ENCODE assay signal across 8 cellular contexts in the genomic region with DNA sequence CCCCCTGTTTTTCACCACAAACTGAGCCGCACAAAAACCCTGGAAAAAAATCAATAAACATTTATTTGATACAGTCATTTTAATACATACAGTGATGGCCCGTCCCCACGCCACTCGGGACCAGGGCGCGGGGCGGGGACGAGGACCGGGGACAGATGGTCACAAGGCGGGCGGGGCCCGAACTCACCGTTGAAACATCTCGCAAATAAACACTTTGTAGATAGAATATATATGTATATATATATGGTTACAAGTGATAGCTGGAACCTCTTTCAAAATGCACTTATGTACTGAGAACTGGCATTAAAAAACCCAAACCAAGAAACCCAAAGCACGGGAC. TPM values are rescaled to one million over a fixed set of nuclear protein-coding genes. Genes with fewer than 3 reads are reported as not detected.
A peak's percentile ranks its signal among the peaks of the same experiment; 100 is the strongest.
DNase-seq lines count a peak whose midpoint lies in the region; ATAC-seq, FAIRE-seq and TF ChIP-seq lines count a peak whose summit lies in the region.

No MANE protein-coding gene starts in this region.

- H3K4me1 ChIP-seq in K562 (replicated peaks in 1 of 2; ENCODE audit: control insufficient read depth in 2 of 2, insufficient read depth in 2 of 2, low read length in 2 of 2), result peaks cover 16 to 79% of the 10 kb centered on the region in 2 experiments; a peak in 4 of 5 replicates
- H3K4me1 ChIP-seq in mucosa of descending colon (ENCODE audit: low read depth), result peaks cover 42% of the 10 kb centered on the region

- peak overlapping the region; percentile 90 for H3K27ac ChIP-seq in K562 (ENCODE audit: extremely low read depth, low read depth, low read length)

- peak overlapping the region; percentile 74 for H2AFZ ChIP-seq in K562 (ENCODE audit: low read depth, low read length)

- TF ChIP-seq CTCF in K562 (IDR thresholded peaks at IDR 0.05 in 2 of 3, conservative IDR thresholded peaks at IDR 0.05 in 1 of 3; ENCODE audit: insufficient read depth in 2 of 3, low read depth in 1 of 3, low read length in 3 of 3) (no peak), mucosa of descending colon (IDR thresholded peaks at IDR 0.05) (no peak)

- TF ChIP-seq EP300 in K562 (IDR thresholded peaks at IDR 0.05; ENCODE audit: low read length), result no peak

- WGBS in K562 (ENCODE audit: insufficient coverage, low coverage, missing lambda C conversion rate), result 2% methylated on average over 15 of the region's 15 CpGs

- TF ChIP-seq POLR2A in K562 (conservative IDR thresholded peaks at IDR 0.05), result no peak

- in situ Hi-C loops in K562 (cut with MboI), result no loop called here

- intact Hi-C loops in K562 (cut with micrococcal nuclease), result loop anchor here (5.0 kb wide), 1 partner anchor 249 kb away; a partner anchor contains a TSS
- intact Hi-C loops in mucosa of descending colon (cut with DNase I, micrococcal nuclease), result no loop called here

- no TSS peak for BruUV-seq in K562 (replicated peaks; lab: Mats Ljungman, UMichigan)

- peak overlapping the region; percentile 73 for H3K4me2 ChIP-seq in K562 (ENCODE audit: insufficient read depth, low read length)

- FAIRE-seq in K562 (lab: Jason Lieb, UNC), result no peak

- CTCF ChIA-PET in K562 (lab: Yijun Ruan, JAX; ENCODE audit: low intra/inter-chr PET ratio), result no interaction called here

- peak overlapping the region; percentile 75 to 89 for H3K9ac ChIP-seq in K562 (ENCODE audit: insufficient read depth in 1 of 2, low read depth in 2 of 2, low read length in 2 of 2)

- POLR2A ChIA-PET in K562 (lab: Yijun Ruan, JAX), result interaction anchor here (0.6 to 2.0 kb wide), 5 partner anchors 11 to 140 kb away, joined by 3 to 9 read pairs (median 3); no protein-coding TSS in a partner anchor

- peaks cover 24% of the 10 kb centered on the region; the same call in 1 of the 2 replicates for H4K20me1 ChIP-seq in K562 (replicated peaks; ENCODE audit: control insufficient read depth, insufficient read depth, low read length)

- H3K27me3 ChIP-seq in K562 (ENCODE audit: control insufficient read depth in 2 of 2, insufficient read depth in 2 of 2, low read length in 2 of 2), result no peaks in the 10 kb centered on the region

- H3K36me3 ChIP-seq in K562 (ENCODE audit: control insufficient read depth, insufficient read depth, low read length), result peaks cover 45% of the 10 kb centered on the region; the same call in 1 of the 3 replicates
- no peaks in the 10 kb centered on the region for H3K36me3 ChIP-seq in mucosa of descending colon (ENCODE audit: low read depth)

- no peak for TF ChIP-seq RAD21 in K562 (CRISPR knock-in tag; conservative IDR thresholded peaks at IDR 0.05 in 1 of 2, IDR thresholded peaks at IDR 0.05 in 1 of 2)

- ATAC-seq in GM18517 (IDR thresholded peaks at IDR 0.05; ENCODE audit: unreplicated experiment) (peak; percentile 10), HG03175 (IDR thresholded peaks at IDR 0.05; ENCODE audit: unreplicated experiment) (peak; percentile 3), K562 (peak; percentile 1), mucosa of descending colon (no peak), HG03457 (IDR thresholded peaks at IDR 0.05; ENCODE audit: unreplicated experiment) (no peak), GM21390 (IDR thresholded peaks at IDR 0.05; ENCODE audit: unreplicated experiment) (no peak)

- peak overlapping the region; percentile 99 for H3K4me3 ChIP-seq in K562
- peak overlapping the region; percentile 99 for H3K4me3 ChIP-seq in mucosa of descending colon

- H3K9me3 ChIP-seq in K562 (replicated peaks; ENCODE audit: control insufficient read depth, insufficient read depth, low read depth, low read length), result no peaks in the 10 kb centered on the region
- H3K9me3 ChIP-seq in mucosa of descending colon, result no peaks in the 10 kb centered on the region

- peaks cover 44% of the 10 kb centered on the region for H3K79me2 ChIP-seq in K562 (ENCODE audit: control insufficient read depth, insufficient read depth, low read length)

- peaks cover 7% of the 10 kb centered on the region for H3K9me1 ChIP-seq in K562 (ENCODE audit: control insufficient read depth, insufficient read depth, low read length)

- DNase-seq in K562 (ENCODE audit: extremely low read depth in 1 of 4, low spot score in 3 of 4) (no peak), mucosa of descending colon (no peak), UCSD-AML1 (lab: John Stamatoyannopoulos, UW; ENCODE audit: unreplicated experiment) (no peak)
- DNase-seq in activated effector memory CD4-positive, alpha-beta T cell treated with anti-CD3 and anti-CD28 coated beads, Interleukin-2, amount 50 U/mL, for 16 hours, result no peak

RNA-seq across cellular contexts. Expression of a gene that starts 0.4 kb away (rescaled TPM):
- total RNA-seq in K562 (2011; cell fraction: chromatin; rRNA removed; ENCODE audit: low replicate concordance), result 103 and 254 TPM in 2 replicates
- 128 and 153 TPM in 2 replicates for total RNA-seq in K562 (2011; cell fraction: nucleolus; rRNA removed)
- total RNA-seq in K562 (2011; cell fraction: nucleoplasm; rRNA removed), result 102 and 113 TPM in 2 replicates
- 28.5 and 36.8 TPM in 2 replicates for total RNA-seq in K562 (2014; rRNA removed)
- total RNA-seq in K562 (2014; rRNA removed; fragmentation: Illumina TruSeq; extraction: Trizol), result 7.9 and 10.8 TPM in 2 replicates
- total RNA-seq in K562 (2015; rRNA removed; fragmentation: Illumina TruSeq; extraction: Trizol), result 21.5 and 24.1 TPM in 2 replicates
- 46.1 and 52.8 TPM in 2 replicates for total RNA-seq in K562 (2021)
- 26.9 and 40.4 TPM in 2 replicates for polyA plus RNA-seq in K562 (2011; rRNA removed)
- 35.2 and 67.5 TPM in 2 replicates for polyA plus RNA-seq in K562 (2011; cell fraction: cytosol; rRNA removed)
- 185 and 221 TPM in 2 replicates for polyA plus RNA-seq in K562 (2011; cell fraction: nucleus; rRNA removed)
- 35.3 and 54.9 TPM in 2 replicates for polyA plus RNA-seq in K562 (2012)
- 24.2 and 36.6 TPM in 2 replicates for polyA plus RNA-seq in K562 (2014; fragmentation: Illumina TruSeq; extraction: Trizol)
- 1 to 10 TPM; 3.1 to 6.6 TPM for polyA plus RNA-seq in K562 (2014; fragmentation: Nextera tagmentation; extraction: Ambion mirVana)
- polyA plus RNA-seq in K562 (2014; rRNA removed), result 49.0 and 57.1 TPM in 2 replicates
- 14.0 and 18.9 TPM in 2 replicates for polyA minus RNA-seq in K562 (2011; rRNA and poly(A)+ RNA removed)
- 20.3 and 21.6 TPM in 2 replicates for polyA minus RNA-seq in K562 (2011; cell fraction: cytosol; rRNA and poly(A)+ RNA removed)
- 40.1 and 51.8 TPM in 2 replicates for polyA minus RNA-seq in K562 (2011; cell fraction: nucleus; rRNA and poly(A)+ RNA removed)
- total RNA-seq in mucosa of descending colon, result 10 to 100 TPM; 37.4 to 57.8 (median 43.6) TPM

RNA-seq across cellular contexts. Expression of a gene that starts 13.1 kb away (rescaled TPM):
- total RNA-seq in K562 (2011; cell fraction: chromatin; rRNA removed; ENCODE audit: low replicate concordance), result 14.5 and 45.8 TPM in 2 replicates
- total RNA-seq in K562 (2011; cell fraction: nucleolus; rRNA removed), result 23.8 and 25.5 TPM in 2 replicates
- 15.2 and 19.3 TPM in 2 replicates for total RNA-seq in K562 (2011; cell fraction: nucleoplasm; rRNA removed)
- total RNA-seq in K562 (2014; rRNA removed), result 13.5 and 17.2 TPM in 2 replicates
- 3.2 and 3.8 TPM in 2 replicates for total RNA-seq in K562 (2014; rRNA removed; fragmentation: Illumina TruSeq; extraction: Trizol)
- 11.2 and 11.3 TPM in 2 replicates for total RNA-seq in K562 (2015; rRNA removed; fragmentation: Illumina TruSeq; extraction: Trizol)
- total RNA-seq in K562 (2021), result 24.9 and 27.8 TPM in 2 replicates
- 3.9 and 4.2 TPM in 2 replicates for polyA plus RNA-seq in K562 (2011; rRNA removed)
- polyA plus RNA-seq in K562 (2011; cell fraction: cytosol; rRNA removed), result 4.1 and 9.7 TPM in 2 replicates
- 29.4 and 48.2 TPM in 2 replicates for polyA plus RNA-seq in K562 (2011; cell fraction: nucleus; rRNA removed)
- polyA plus RNA-seq in K562 (2012), result 14.3 and 16.2 TPM in 2 replicates
- 8.2 and 14.9 TPM in 2 replicates for polyA plus RNA-seq in K562 (2014; fragmentation: Illumina TruSeq; extraction: Trizol)
- under 1 TPM; 0.01 to 0.03 TPM for polyA plus RNA-seq in K562 (2014; fragmentation: Nextera tagmentation; extraction: Ambion mirVana)
- polyA plus RNA-seq in K562 (2014; rRNA removed), result 13.0 and 16.5 TPM in 2 replicates
- polyA minus RNA-seq in K562 (2011; rRNA and poly(A)+ RNA removed), result 1.1 and 2.7 TPM in 2 replicates
- polyA minus RNA-seq in K562 (2011; cell fraction: cytosol; rRNA and poly(A)+ RNA removed), result 6.3 and 8.5 TPM in 2 replicates
- 6.7 and 6.9 TPM in 2 replicates for polyA minus RNA-seq in K562 (2011; cell fraction: nucleus; rRNA and poly(A)+ RNA removed)
- total RNA-seq in mucosa of descending colon, result 10 to 100 TPM in 1 of 3 donors, 1 to 10 TPM in 2; 1.8 to 14.7 (median 3.9) TPM

RNA-seq across cellular contexts. Expression of a gene that starts 22.8 kb away (rescaled TPM):
- 3.5 and 12.3 TPM in 2 replicates for total RNA-seq in K562 (2011; cell fraction: chromatin; rRNA removed; ENCODE audit: low replicate concordance)
- total RNA-seq in K562 (2011; cell fraction: nucleolus; rRNA removed), result 7.8 and 11.8 TPM in 2 replicates
- total RNA-seq in K562 (2011; cell fraction: nucleoplasm; rRNA removed), result 5.1 and 7.5 TPM in 2 replicates
- total RNA-seq in K562 (2014; rRNA removed) (4.8 and 9.8 TPM in 2 replicates), K562 (2014; rRNA removed; fragmentation: Illumina TruSeq; extraction: Trizol) (0.95 and 1.1 TPM in 2 replicates), K562 (2015; rRNA removed; fragmentation: Illumina TruSeq; extraction: Trizol) (3.5 and 4.8 TPM in 2 replicates), K562 (2021) (12.1 and 15.2 TPM in 2 replicates), mucosa of descending colon (1 to 10 TPM; 3.8 to 7.9 (median 5.6) TPM)
- polyA plus RNA-seq in K562 (2011; rRNA removed) (3.9 and 6.8 TPM in 2 replicates), K562 (2014; fragmentation: Illumina TruSeq; extraction: Trizol) (6.0 and 9.6 TPM in 2 replicates), K562 (2014; fragmentation: Nextera tagmentation; extraction: Ambion mirVana) (under 1 TPM; 0.37 to 0.52 TPM), K562 (2014; rRNA removed) (11.4 and 12.4 TPM in 2 replicates)
- polyA plus RNA-seq in K562 (2011; cell fraction: cytosol; rRNA removed), result 4.6 and 19.2 TPM in 2 replicates
- 35.1 and 67.7 TPM in 2 replicates for polyA plus RNA-seq in K562 (2011; cell fraction: nucleus; rRNA removed)
- 15.0 and 18.1 TPM in 2 replicates for polyA plus RNA-seq in K562 (2012)
- polyA minus RNA-seq in K562 (2011; rRNA and poly(A)+ RNA removed), result 0.45 and 0.67 TPM in 2 replicates
- polyA minus RNA-seq in K562 (2011; cell fraction: cytosol; rRNA and poly(A)+ RNA removed), result 5.6 and 6.4 TPM in 2 replicates
- 2.4 and 3.0 TPM in 2 replicates for polyA minus RNA-seq in K562 (2011; cell fraction: nucleus; rRNA and poly(A)+ RNA removed)

RNA-seq across cellular contexts. Expression of a gene that starts 24.3 kb away (rescaled TPM):
- 43.5 and 79.2 TPM in 2 replicates for total RNA-seq in K562 (2011; cell fraction: chromatin; rRNA removed; ENCODE audit: low replicate concordance)
- 37.2 and 37.9 TPM in 2 replicates for total RNA-seq in K562 (2011; cell fraction: nucleolus; rRNA removed)
- total RNA-seq in K562 (2011; cell fraction: nucleoplasm; rRNA removed), result 25.8 and 34.6 TPM in 2 replicates
- total RNA-seq in K562 (2014; rRNA removed) (59.9 and 65.9 TPM in 2 replicates), K562 (2014; rRNA removed; fragmentation: Illumina TruSeq; extraction: Trizol) (37.1 and 45.0 TPM in 2 replicates), K562 (2015; rRNA removed; fragmentation: Illumina TruSeq; extraction: Trizol) (69.1 and 70.2 TPM in 2 replicates), K562 (2021) (79.5 and 83.2 TPM in 2 replicates), mucosa of descending colon (10 to 100 TPM; 51.2 to 64.4 (median 59.1) TPM)
- polyA plus RNA-seq in K562 (2011; rRNA removed) (31.9 and 38.8 TPM in 2 replicates), K562 (2014; fragmentation: Illumina TruSeq; extraction: Trizol) (65.2 and 68.2 TPM in 2 replicates), K562 (2014; fragmentation: Nextera tagmentation; extraction: Ambion mirVana) (1 to 10 TPM; 4.2 to 4.3 TPM), K562 (2014; rRNA removed) (53.9 and 60.5 TPM in 2 replicates)
- 31.0 and 31.9 TPM in 2 replicates for polyA plus RNA-seq in K562 (2011; cell fraction: cytosol; rRNA removed)
- polyA plus RNA-seq in K562 (2011; cell fraction: nucleus; rRNA removed), result 33.2 and 38.3 TPM in 2 replicates
- 64.7 and 71.3 TPM in 2 replicates for polyA plus RNA-seq in K562 (2012)
- polyA minus RNA-seq in K562 (2011; rRNA and poly(A)+ RNA removed), result 43.7 and 45.2 TPM in 2 replicates
- 40.1 and 44.7 TPM in 2 replicates for polyA minus RNA-seq in K562 (2011; cell fraction: cytosol; rRNA and poly(A)+ RNA removed)
- polyA minus RNA-seq in K562 (2011; cell fraction: nucleus; rRNA and poly(A)+ RNA removed), result 16.3 and 25.7 TPM in 2 replicates

Comparison
In these comparisons a context has a peak if more than half of its experiments do, and no peak if none do; other contexts are left out.
1. ATAC-seq: peak in GM18517 (single experiment), HG03175 (single experiment) and K562 (single experiment); none in mucosa of descending colon (single experiment), HG03457 (single experiment) and GM21390 (single experiment).